ENCODE assay signal across 8 cellular contexts in the genomic region with DNA sequence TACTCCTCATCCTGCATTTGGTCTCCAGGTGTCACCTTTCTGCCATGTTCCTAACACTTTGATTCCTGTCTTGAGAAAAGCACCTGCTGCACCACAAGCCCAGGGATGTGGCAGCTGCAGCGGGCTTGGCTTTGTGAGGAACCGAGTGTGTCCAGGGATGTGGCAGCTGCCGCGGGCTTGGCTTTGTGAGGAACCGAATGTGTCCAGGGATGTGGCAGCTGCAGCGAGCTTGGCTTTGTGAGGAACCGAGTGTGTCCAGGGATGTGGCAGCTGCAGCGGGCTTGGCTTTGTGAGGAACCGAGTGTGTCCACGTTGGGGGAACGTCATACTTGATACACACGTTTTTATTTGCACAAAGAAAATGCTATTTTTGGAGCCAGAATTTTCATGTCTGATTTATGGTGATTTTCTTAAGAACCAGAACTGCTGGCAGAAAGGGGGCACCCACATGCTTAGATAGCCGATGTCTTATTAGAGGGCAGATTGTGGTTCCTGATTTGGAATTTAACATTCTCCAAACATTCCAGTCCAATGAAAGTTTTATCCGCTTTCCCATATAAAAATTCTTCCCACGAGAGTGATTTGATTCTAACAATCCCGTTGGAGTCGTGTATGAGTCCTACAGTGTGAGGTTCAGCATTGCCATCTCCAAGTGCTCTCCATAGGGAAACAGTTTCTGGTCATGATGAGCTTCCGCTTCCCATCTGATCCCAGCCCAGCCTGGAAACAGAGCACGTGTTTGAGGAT. TPM values are rescaled to one million over a fixed set of nuclear protein-coding genes. Genes with fewer than 3 reads are reported as not detected.
"Had no signal": no experiment of that assay in that cellular context is flagged by ENCODE, and none has a peak within 500 bp of the region (broad histone marks: within the 10 kb centered on the region; RNA-seq: fewer than 3 reads in every experiment).

No MANE protein-coding gene starts in this region.

RNA-seq across cellular contexts. Expression of gene ALG1L2, which starts 17.2 kb away (rescaled TPM):
- total RNA-seq: activated CD4-positive, alpha-beta memory T cell treated with anti-CD3 and anti-CD28 coated beads for 36 hours; activated CD4-positive, alpha-beta T cell treated with anti-CD3 and anti-CD28 coated beads, Interleukin-2, amount 10 ng/mL, durations not matched to agents 24 days and 14 days; esophagus mucosa; liver; subcutaneous adipose tissue; thoracic aorta had no signal
- polyA plus RNA-seq: heart left ventricle, liver, mammary epithelial cell had no signal
